ENCODE assay signal across 1 cellular context in the genomic region with DNA sequence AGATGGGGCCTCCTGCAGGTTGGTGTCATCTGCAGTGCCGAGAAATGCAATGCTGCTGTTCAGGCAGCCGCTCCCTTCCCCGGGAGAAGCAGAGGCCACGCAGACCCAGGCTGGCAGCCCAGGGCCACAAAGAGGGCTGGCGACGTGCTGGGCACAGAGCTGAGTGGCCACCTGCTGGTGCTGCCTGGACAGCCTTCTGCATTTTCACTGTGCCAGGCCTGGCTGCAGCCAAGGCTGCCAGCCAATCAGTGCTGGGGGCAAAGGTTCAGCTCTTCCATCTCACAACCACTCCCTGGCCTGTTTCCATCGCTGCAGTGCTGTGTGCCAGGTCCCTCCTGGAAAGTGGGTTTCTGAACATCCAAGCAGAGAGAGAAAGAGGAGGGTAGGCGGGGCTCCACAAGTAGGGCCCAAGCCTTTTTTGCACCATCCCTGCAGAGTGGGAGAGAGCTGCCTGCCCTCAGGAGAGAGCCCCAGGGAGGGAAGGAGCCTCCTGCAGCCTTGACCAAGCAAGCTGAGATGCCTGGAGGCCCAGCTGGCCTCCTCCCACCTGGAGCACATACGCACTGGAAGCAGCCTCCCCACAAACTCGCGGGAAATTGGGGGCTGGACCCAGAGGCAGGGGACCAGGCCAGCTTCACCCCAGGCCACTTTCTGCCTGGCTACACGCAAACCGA.
TF ChIP-seq lines count a peak whose summit lies in the region.

No MANE protein-coding gene starts in this region.

TF ChIP-seq in SK-N-SH treated with all-trans-retinoic acid at 6 μM for 48 hours, 23 proteins besides CTCF, POLR2A, EP300 and RAD21 (continued from another document):
- TF ChIP-seq, protein P1, sequence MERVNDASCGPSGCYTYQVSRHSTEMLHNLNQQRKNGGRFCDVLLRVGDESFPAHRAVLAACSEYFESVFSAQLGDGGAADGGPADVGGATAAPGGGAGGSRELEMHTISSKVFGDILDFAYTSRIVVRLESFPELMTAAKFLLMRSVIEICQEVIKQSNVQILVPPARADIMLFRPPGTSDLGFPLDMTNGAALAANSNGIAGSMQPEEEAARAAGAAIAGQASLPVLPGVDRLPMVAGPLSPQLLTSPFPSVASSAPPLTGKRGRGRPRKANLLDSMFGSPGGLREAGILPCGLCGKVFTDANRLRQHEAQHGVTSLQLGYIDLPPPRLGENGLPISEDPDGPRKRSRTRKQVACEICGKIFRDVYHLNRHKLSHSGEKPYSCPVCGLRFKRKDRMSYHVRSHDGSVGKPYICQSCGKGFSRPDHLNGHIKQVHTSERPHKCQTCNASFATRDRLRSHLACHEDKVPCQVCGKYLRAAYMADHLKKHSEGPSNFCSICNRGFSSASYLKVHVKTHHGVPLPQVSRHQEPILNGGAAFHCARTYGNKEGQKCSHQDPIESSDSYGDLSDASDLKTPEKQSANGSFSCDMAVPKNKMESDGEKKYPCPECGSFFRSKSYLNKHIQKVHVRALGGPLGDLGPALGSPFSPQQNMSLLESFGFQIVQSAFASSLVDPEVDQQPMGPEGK (CRISPR knock-in tag; IDR thresholded peaks at IDR 0.05; ENCODE audit: borderline replicate concordance): no peak
- TF ChIP-seq ARNTL (CRISPR knock-in tag; IDR thresholded peaks at IDR 0.05; ENCODE audit: borderline replicate concordance, low read depth) (no peak), SNAI2 (CRISPR knock-in tag; IDR thresholded peaks at IDR 0.05) (no peak), POU6F1 (CRISPR knock-in tag; IDR thresholded peaks at IDR 0.05; ENCODE audit: borderline replicate concordance, low read depth) (no peak)
